ENCODE assay signal across 2 cellular contexts in genomic region chr10:13492493-13493180, GRCh38.
TF ChIP-seq lines count a peak whose summit lies in the region.

No MANE protein-coding gene starts in this region.

TF ChIP-seq in liver, 16 proteins besides CTCF, POLR2A, EP300 and RAD21:
- no peak for TF ChIP-seq NR2F2 (IDR thresholded peaks at IDR 0.05)

TF ChIP-seq in HepG2, 621 proteins besides CTCF, POLR2A, EP300 and RAD21:
- no peak for TF ChIP-seq ZMAT3 (CRISPR knock-in tag; conservative IDR thresholded peaks at IDR 0.05)
- TF ChIP-seq HMG20A (CRISPR knock-in tag; IDR thresholded peaks at IDR 0.05; ENCODE audit: borderline replicate concordance): no peak
- TF ChIP-seq ESRRA (CRISPR knock-in tag; IDR thresholded peaks at IDR 0.05; ENCODE audit: low read depth): no peak
- no peak for TF ChIP-seq JDP2 (CRISPR knock-in tag; IDR thresholded peaks at IDR 0.05; ENCODE audit: borderline replicate concordance)
- no peak for TF ChIP-seq PITX1 (CRISPR knock-in tag; IDR thresholded peaks at IDR 0.05)
- no peak for TF ChIP-seq ZFP36 (IDR thresholded peaks at IDR 0.05; ENCODE audit: borderline replicate concordance, low read depth, low read length, partially characterized antibody)
- no peak for TF ChIP-seq PLSCR1 (CRISPR knock-in tag; IDR thresholded peaks at IDR 0.05; ENCODE audit: borderline replicate concordance)
- no peak for TF ChIP-seq ZNF333 (CRISPR knock-in tag; IDR thresholded peaks at IDR 0.05; ENCODE audit: borderline replicate concordance)
- TF ChIP-seq ZNF782 (CRISPR knock-in tag; IDR thresholded peaks at IDR 0.05; ENCODE audit: borderline replicate concordance): no peak
- TF ChIP-seq MYPOP (CRISPR knock-in tag; IDR thresholded peaks at IDR 0.05): no peak
- TF ChIP-seq ATF7 (IDR thresholded peaks at IDR 0.05): no peak
- no peak for TF ChIP-seq ATF7 (CRISPR knock-in tag; IDR thresholded peaks at IDR 0.05)
- TF ChIP-seq HINFP (CRISPR knock-in tag; IDR thresholded peaks at IDR 0.05; ENCODE audit: low read depth): no peak
- no peak for TF ChIP-seq PAWR (CRISPR knock-in tag; IDR thresholded peaks at IDR 0.05; ENCODE audit: borderline replicate concordance)
- no peak for TF ChIP-seq ZNF136 (CRISPR knock-in tag; IDR thresholded peaks at IDR 0.05; ENCODE audit: low read depth)
- no peak for TF ChIP-seq ZNF672 (CRISPR knock-in tag; IDR thresholded peaks at IDR 0.05)
- no peak for TF ChIP-seq ZBTB26 (CRISPR knock-in tag; IDR thresholded peaks at IDR 0.05; ENCODE audit: borderline replicate concordance)
- TF ChIP-seq ZNF3 (CRISPR knock-in tag; IDR thresholded peaks at IDR 0.05): no peak
- no peak for TF ChIP-seq TBL1XR1 (IDR thresholded peaks at IDR 0.05; ENCODE audit: borderline replicate concordance, low read length, partially characterized antibody)
TF ChIP-seq in HepG2: peak in this region for 0.
